25 cellular contexts compared by ENCODE assay signal in the genomic region with DNA sequence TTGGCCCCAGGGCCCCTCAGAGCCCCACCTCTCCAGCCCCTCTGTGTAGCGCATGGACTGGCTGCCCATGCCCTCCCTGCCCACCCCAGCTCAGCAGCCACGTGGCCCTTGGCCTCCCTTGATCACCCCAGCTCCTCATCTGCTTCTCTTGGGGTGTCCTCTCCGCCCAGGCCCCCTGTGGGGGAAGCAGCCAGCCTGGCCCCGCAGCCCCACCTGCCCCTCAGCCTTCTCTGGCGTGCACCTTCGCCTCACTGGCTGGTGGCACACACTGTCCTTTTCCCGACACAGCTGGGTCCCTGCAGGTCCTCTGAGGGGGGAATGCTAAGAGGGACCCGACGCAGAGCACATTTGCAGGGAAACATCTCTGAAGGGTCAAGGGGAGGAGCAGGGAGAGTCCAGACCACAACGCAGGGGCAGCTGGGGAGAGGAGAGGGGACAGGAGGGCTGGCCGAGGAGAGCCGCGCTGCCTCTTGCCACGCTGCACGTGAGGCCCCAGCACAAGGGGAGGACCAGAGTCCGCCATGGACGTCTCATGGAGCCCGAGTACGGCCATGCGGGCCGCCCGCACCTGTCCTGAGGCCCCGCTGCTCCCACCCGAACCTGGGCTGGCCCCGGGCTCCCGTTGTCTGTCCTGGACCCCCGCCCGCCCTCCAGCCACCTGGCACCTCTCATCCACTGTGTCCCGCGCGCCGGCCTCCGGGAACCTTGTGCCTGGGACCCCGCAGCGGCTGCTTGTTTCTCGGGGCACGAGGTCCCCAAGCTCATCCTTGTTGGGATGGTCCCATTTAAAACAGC. TPM values are rescaled to one million over a fixed set of nuclear protein-coding genes. Genes with fewer than 3 reads are reported as not detected.
"Had no signal": no experiment of that assay in that cellular context is flagged by ENCODE, and none has a peak within 500 bp of the region (broad histone marks: within the 10 kb centered on the region; RNA-seq: fewer than 3 reads in every experiment).

No MANE protein-coding gene starts in this region.

- H3K27me3 ChIP-seq: SJSA1 had no signal

- H3K9me3 Mint-ChIP-seq: IgD-negative memory B cell had no signal

- FAIRE-seq: K562 had no signal

- ATAC-seq: K562, Panc1 had no signal

- H3K4me1 ChIP-seq: SJSA1 had no signal

- H3K9ac ChIP-seq: KMS-11 had no signal

- H3K36me3 ChIP-seq: SJSA1 had no signal

- DNase-seq: Kasumi-1, MM.1S, NCI-H1092 treated with DMSO at 0.1 percent for 48 hours, NCI-H1436, NCI-H187, NCI-H2029, NCI-H2081 treated with DMSO at 0.1 percent for 48 hours, NCI-H2171, NCI-H226, NCI-H446, NCI-H510A, NCI-H524 treated with DMSO at 0.1 percent for 48 hours, NCI-H69, NCI-H774, PC-3, Right ventricle myocardium superior, SIG-M5 had no signal

- H3K4me2 ChIP-seq: KMS-11 had no signal

- H3K9me3 ChIP-seq: SJSA1 had no signal

- H3K4me3 Mint-ChIP-seq: IgD-negative memory B cell had no signal

- H3K4me3 ChIP-seq: K562, SJSA1, SK-N-MC had no signal

- H3K36me3 Mint-ChIP-seq: IgD-negative memory B cell had no signal

- H3K27me3 Mint-ChIP-seq: IgD-negative memory B cell had no signal

- H3K27ac ChIP-seq: KMS-11, SJSA1, SK-N-MC had no signal

RNA-seq across cellular contexts. Expression of gene TEX22, which starts 47.7 kb away (rescaled TPM):
- total RNA-seq: HT1080, M059J had no signal
